8 cellular contexts compared by ENCODE assay signal in genomic region chr11:65496304-65497140, GRCh38. TPM values are rescaled to one million over a fixed set of nuclear protein-coding genes. Genes with fewer than 3 reads are reported as not detected.
DNase-seq lines count a peak whose midpoint lies in the region; ATAC-seq, FAIRE-seq and TF ChIP-seq lines count a peak whose summit lies in the region.

No MANE protein-coding gene starts in this region.

- TF ChIP-seq CTCF in IMR-90 (conservative IDR thresholded peaks at IDR 0.05; ENCODE audit: low read depth, low read length) (no peak), astrocyte (IDR thresholded peaks at IDR 0.05; ENCODE audit: insufficient read depth, low read depth, low read length) (no peak), GM10248 (IDR thresholded peaks at IDR 0.05; ENCODE audit: control extremely low read depth, extremely low read depth, low read depth, missing control alignments) (no peak)

- CTCF ChIA-PET in IMR-90 (lab: Yijun Ruan, JAX), result interaction anchor here (0.7 to 2.1 kb wide), 2 partner anchors 25 to 59 kb away, joined by 3 to 8 read pairs; no protein-coding TSS in a partner anchor
- CTCF ChIA-PET in GM10248 (lab: Yijun Ruan, JAX), result interaction anchor here (0.9 to 6.8 kb wide), 12 partner anchors 9 to 116 kb away, joined by 3 to 56 read pairs (median 8); no protein-coding TSS in a partner anchor

- peak overlapping the region; percentile 92 for H4K91ac ChIP-seq in IMR-90 (ENCODE audit: insufficient read depth, low read depth, low read length)

- peaks cover 2% of the 10 kb centered on the region for H3K9me3 Mint-ChIP-seq in astrocyte (ENCODE audit: unreplicated experiment)

- WGBS in IMR-90 (ENCODE audit: extremely low coverage in 2 of 2, insufficient read length in 1 of 2), 2 experiments, result 0% methylated on average over 1 of the region's 15 CpGs; no CpG with 5 or more reads in 1 of the 2 experiments

- peak overlapping the region; percentile 83 for H3K56ac ChIP-seq in IMR-90 (ENCODE audit: extremely low read depth, insufficient read depth, low read length)

- peak overlapping the region; percentile 31 for H2BK20ac ChIP-seq in IMR-90 (ENCODE audit: low read depth, low read length)

- no peak for ATAC-seq in IMR-90 (ENCODE audit: low read depth)

- DNase-seq in NCI-H2107 treated with DMSO at 0.1 percent for 48 hours (lab: John Stamatoyannopoulos, UW; ENCODE audit: unreplicated experiment), result peak; percentile 77
- no peak for DNase-seq in NCI-H2107 (lab: John Stamatoyannopoulos, UW)
- DNase-seq in IMR-90, result peak; percentile 48
- no peak for DNase-seq in astrocyte (ENCODE audit: low read depth)
- peak; percentile 78 for DNase-seq in superior temporal gyrus (ENCODE audit: extremely low spot score)
- DNase-seq in GM10248 (ENCODE audit: extremely low spot score), result no peak
- DNase-seq in iPS-NIHi7 (ENCODE audit: extremely low spot score), result no peak

- dilution Hi-C loops in IMR-90 (cut with HindIII; ENCODE audit: low sequenced_read_pairs, unreplicated experiment), result no loop called here

- H2AK5ac ChIP-seq in IMR-90 (ENCODE audit: low read depth, low read length), result peak overlapping the region; percentile 88

- H3K4me2 ChIP-seq in IMR-90 (ENCODE audit: low read depth, low read length), result peak overlapping the region; percentile 89
- peak overlapping the region; percentile 84 for H3K4me2 ChIP-seq in astrocyte (ENCODE audit: low read length)

- peak overlapping the region; percentile 75 for H3K18ac ChIP-seq in IMR-90 (ENCODE audit: low read depth, low read length)

- peak overlapping the region; percentile 90 for H2BK15ac ChIP-seq in IMR-90 (ENCODE audit: low read depth, low read length)

- peak overlapping the region; percentile 72 for H3K4me3 Mint-ChIP-seq in astrocyte (ENCODE audit: unreplicated experiment)

- H4K20me1 ChIP-seq in IMR-90 (ENCODE audit: insufficient read depth, low read length) (peaks cover 20% of the 10 kb centered on the region), astrocyte (ENCODE audit: insufficient read depth, low read length) (peaks cover 25% of the 10 kb centered on the region)

- intact Hi-C loops in IMR-90 (cut with micrococcal nuclease), result no loop called here

- peaks cover 20% of the 10 kb centered on the region for H3K4me1 ChIP-seq in IMR-90 (ENCODE audit: control insufficient read depth, insufficient read depth, low read length)
- peaks cover 60% of the 10 kb centered on the region for H3K4me1 ChIP-seq in astrocyte (ENCODE audit: insufficient read depth, low read length)

- in situ Hi-C loops in IMR-90 (cut with MboI; ENCODE audit: low sequenced_read_pairs), result no loop called here

- H3K4me1 Mint-ChIP-seq in astrocyte (ENCODE audit: low read depth, unreplicated experiment), result peaks cover 48% of the 10 kb centered on the region

- no peaks in the 10 kb centered on the region for H3K9me3 ChIP-seq in IMR-90 (ENCODE audit: control insufficient read depth, insufficient read depth, low read length)
- H3K9me3 ChIP-seq in astrocyte (ENCODE audit: insufficient read depth, low read depth, low read length), result no peaks in the 10 kb centered on the region

- POLR2A ChIA-PET in IMR-90 (lab: Charles Lee; ENCODE audit: unreplicated experiment) (interaction anchor here (0.9 to 14.2 kb wide), 9 partner anchors 7 to 78 kb away, joined by 3 to 494 read pairs (median 74); partner anchors contain the start of gene NEAT1), GM10248 (lab: Yijun Ruan, JAX) (interaction anchor here (0.5 to 25.7 kb wide), 13 partner anchors 7 to 718 kb away, joined by 3 to 620 read pairs (median 3); partner anchors contain the start of genes DPF2, NEAT1 and SF1)

- H3K36me3 ChIP-seq in IMR-90 (ENCODE audit: control insufficient read depth, insufficient read depth, low read length), result peaks cover 8% of the 10 kb centered on the region
- H3K36me3 ChIP-seq in astrocyte (ENCODE audit: insufficient read depth, low read length), result peaks cover 12% of the 10 kb centered on the region

- no peaks in the 10 kb centered on the region for H3K36me3 Mint-ChIP-seq in astrocyte (ENCODE audit: low read depth, unreplicated experiment)

- H3K27me3 ChIP-seq in IMR-90 (ENCODE audit: control insufficient read depth, insufficient read depth, low read length) (no peaks in the 10 kb centered on the region), astrocyte (ENCODE audit: insufficient read depth, low read length) (no peaks in the 10 kb centered on the region), layer of hippocampus (ENCODE audit: control insufficient read depth, insufficient read depth, low read length) (no peaks in the 10 kb centered on the region)

- peak overlapping the region; percentile 96 for H3K23ac ChIP-seq in IMR-90 (ENCODE audit: low read depth, low read length)

- peaks cover 2% of the 10 kb centered on the region; the same call in 1 of the 2 replicates for H3K9me1 ChIP-seq in IMR-90 (ENCODE audit: insufficient read depth, low read length)

- H3K27ac ChIP-seq in IMR-90 (ENCODE audit: insufficient read depth, low read length), result peak overlapping the region; percentile 94
- H3K27ac ChIP-seq in astrocyte (ENCODE audit: low read depth, low read length), result peak overlapping the region; percentile 98
- H3K27ac ChIP-seq in layer of hippocampus (ENCODE audit: low read depth, low read length), result peak overlapping the region; percentile 99

- no peak for TF ChIP-seq RAD21 in IMR-90 (IDR thresholded peaks at IDR 0.05; ENCODE audit: low read length)

- peak overlapping the region; percentile 95 for H3K4ac ChIP-seq in IMR-90 (ENCODE audit: low read depth, low read length)

- H3K27me3 Mint-ChIP-seq in astrocyte (ENCODE audit: low read depth, unreplicated experiment), result no peaks in the 10 kb centered on the region

- peaks cover 68% of the 10 kb centered on the region for H3K79me2 ChIP-seq in astrocyte (ENCODE audit: insufficient read depth, low read length)

- peak overlapping the region; percentile 62 for H4K5ac ChIP-seq in IMR-90 (ENCODE audit: low read depth, low read length)

- H3K4me3 ChIP-seq in IMR-90 (ENCODE audit: insufficient read depth, low read depth, low read length) (peak overlapping the region; percentile 35; the same call in 1 of the 2 replicates), astrocyte (ENCODE audit: insufficient read depth, low read depth, low read length) (peak overlapping the region; percentile 45)

- H2AFZ ChIP-seq in IMR-90 (replicated peaks; ENCODE audit: low read length, poor library complexity), result no peak overlapping the region
- no peak overlapping the region for H2AFZ ChIP-seq in astrocyte (ENCODE audit: low read depth, low read length)

- H3K9ac ChIP-seq in IMR-90 (ENCODE audit: low read depth, low read length), result peak overlapping the region; percentile 83
- H3K9ac ChIP-seq in astrocyte (ENCODE audit: low read length), result peak overlapping the region; percentile 91

- peak overlapping the region; percentile 92 for H2BK5ac ChIP-seq in IMR-90 (ENCODE audit: low read depth, low read length, poor library complexity, severe bottlenecking)

- no peak overlapping the region for H3K27ac Mint-ChIP-seq in astrocyte (ENCODE audit: unreplicated experiment)

- H4K8ac ChIP-seq in IMR-90 (ENCODE audit: low read depth in 2 of 2, low read length in 2 of 2), result peak overlapping the region; percentile 82 to 95

- TSS peak; percentile 46 for BruUV-seq in IMR-90 (replicated peaks; lab: Mats Ljungman, UMichigan)

- H3K79me1 ChIP-seq in IMR-90 (ENCODE audit: low read depth in 1 of 2, low read length in 2 of 2), result peaks cover 0 to 29% of the 10 kb centered on the region in 2 experiments; a peak in 3 of 4 replicates

- TF ChIP-seq POLR2A in IMR-90 (IDR thresholded peaks at IDR 0.05; ENCODE audit: low read depth, low read length), result peak; percentile 55; the same call in 1 of the 2 replicates

- peak overlapping the region; percentile 95 for H2AK9ac ChIP-seq in IMR-90 (replicated peaks; ENCODE audit: low read depth, low read length, poor library complexity)

- peak overlapping the region; percentile 68 for H3K14ac ChIP-seq in IMR-90 (replicated peaks; ENCODE audit: low read depth, low read length)

- no peak for FAIRE-seq in astrocyte (lab: Jason Lieb, UNC)

- H2BK120ac ChIP-seq in IMR-90 (ENCODE audit: low read depth, low read length), result peak overlapping the region; percentile 89

TF ChIP-seq in IMR-90, 13 proteins besides CTCF, POLR2A, EP300 and RAD21:
- TF ChIP-seq NFE2L2 (IDR thresholded peaks at IDR 0.05; ENCODE audit: low read depth, low read length) (0 out of 2 replicates have a peak, but pooled peaks have one; percentile 25), MXI1 (IDR thresholded peaks at IDR 0.05; ENCODE audit: borderline replicate concordance, low read depth, low read length) (no peak)
TF ChIP-seq in IMR-90: peak in this region for 1.

RNA-seq across cellular contexts. Expression of gene MALAT1, which starts 2.3 kb away (rescaled TPM):
- 3,569 and 5,244 TPM in 2 replicates for total RNA-seq in IMR-90 (2012; rRNA removed)
- polyA plus RNA-seq in IMR-90 (2012; rRNA removed), result 430 and 636 TPM in 2 replicates
- 4.7 and 16.7 TPM in 2 replicates for polyA plus RNA-seq in IMR-90 (2012; cell fraction: cytosol; rRNA removed)
- 481 and 5,232 TPM in 2 replicates for polyA plus RNA-seq in IMR-90 (2012; cell fraction: nucleus; rRNA removed; ENCODE audit: low replicate concordance)
- 7,772 and 8,991 TPM in 2 replicates for total RNA-seq in astrocyte

RNA-seq across cellular contexts. Expression of gene SCYL1, which starts 28.4 kb away (rescaled TPM):
- total RNA-seq in IMR-90 (2012; rRNA removed) (95.8 and 96.4 TPM in 2 replicates), astrocyte (106 and 128 TPM in 2 replicates)
- 150 and 172 TPM in 2 replicates for polyA plus RNA-seq in IMR-90 (2012; rRNA removed)
- polyA plus RNA-seq in IMR-90 (2012; cell fraction: cytosol; rRNA removed), result 166 and 172 TPM in 2 replicates
- 173 and 359 TPM in 2 replicates for polyA plus RNA-seq in IMR-90 (2012; cell fraction: nucleus; rRNA removed; ENCODE audit: low replicate concordance)

Comparison
In these comparisons a context has a peak if more than half of its experiments do, and no peak if none do; other contexts are left out.
1. DNase-seq: peak in NCI-H2107 treated with DMSO at 0.1 percent for 48 hours (single experiment), IMR-90 (single experiment) and superior temporal gyrus (single experiment); none in NCI-H2107 (single experiment), astrocyte (single experiment), GM10248 (single experiment) and iPS-NIHi7 (single experiment).
2. Peak in every context shown above with its lines, with median percentiles within 50 percentile points of each other: H3K27ac ChIP-seq.